ENCODE assay signal across 1 cellular context in the genomic region with DNA sequence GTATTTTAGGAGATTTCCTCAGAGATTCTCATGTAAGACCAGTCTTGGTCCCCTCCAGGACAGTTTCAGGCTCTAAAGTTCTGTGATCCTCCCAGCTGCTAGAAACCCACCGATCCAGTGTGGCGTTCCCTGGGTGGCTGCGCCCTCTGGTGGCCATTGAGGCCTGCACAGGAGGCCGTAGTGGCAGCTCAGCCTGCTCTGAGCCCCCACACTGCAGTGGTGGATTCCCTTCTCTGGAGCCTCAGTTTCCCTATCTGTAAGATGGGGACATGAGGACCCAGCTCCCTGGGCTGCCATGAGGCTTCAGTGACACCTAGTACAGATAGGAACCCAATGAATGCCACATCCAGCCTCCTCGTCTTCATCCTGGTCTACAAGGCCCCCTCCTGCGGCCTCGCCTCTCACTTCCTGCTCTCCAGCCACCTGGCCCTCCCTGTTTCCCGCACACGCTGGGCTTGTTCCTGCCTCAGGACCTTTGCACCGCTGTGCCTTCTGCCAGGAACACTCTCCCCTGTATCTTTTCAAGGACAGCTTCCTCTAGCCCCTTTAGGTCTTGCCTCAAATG.
TF ChIP-seq lines count a peak whose summit lies in the region.

No MANE protein-coding gene starts in this region.

TF ChIP-seq in HepG2, 621 proteins besides CTCF, POLR2A, EP300 and RAD21 (continued from another document and continues in another):
- TF ChIP-seq, protein P1, sequence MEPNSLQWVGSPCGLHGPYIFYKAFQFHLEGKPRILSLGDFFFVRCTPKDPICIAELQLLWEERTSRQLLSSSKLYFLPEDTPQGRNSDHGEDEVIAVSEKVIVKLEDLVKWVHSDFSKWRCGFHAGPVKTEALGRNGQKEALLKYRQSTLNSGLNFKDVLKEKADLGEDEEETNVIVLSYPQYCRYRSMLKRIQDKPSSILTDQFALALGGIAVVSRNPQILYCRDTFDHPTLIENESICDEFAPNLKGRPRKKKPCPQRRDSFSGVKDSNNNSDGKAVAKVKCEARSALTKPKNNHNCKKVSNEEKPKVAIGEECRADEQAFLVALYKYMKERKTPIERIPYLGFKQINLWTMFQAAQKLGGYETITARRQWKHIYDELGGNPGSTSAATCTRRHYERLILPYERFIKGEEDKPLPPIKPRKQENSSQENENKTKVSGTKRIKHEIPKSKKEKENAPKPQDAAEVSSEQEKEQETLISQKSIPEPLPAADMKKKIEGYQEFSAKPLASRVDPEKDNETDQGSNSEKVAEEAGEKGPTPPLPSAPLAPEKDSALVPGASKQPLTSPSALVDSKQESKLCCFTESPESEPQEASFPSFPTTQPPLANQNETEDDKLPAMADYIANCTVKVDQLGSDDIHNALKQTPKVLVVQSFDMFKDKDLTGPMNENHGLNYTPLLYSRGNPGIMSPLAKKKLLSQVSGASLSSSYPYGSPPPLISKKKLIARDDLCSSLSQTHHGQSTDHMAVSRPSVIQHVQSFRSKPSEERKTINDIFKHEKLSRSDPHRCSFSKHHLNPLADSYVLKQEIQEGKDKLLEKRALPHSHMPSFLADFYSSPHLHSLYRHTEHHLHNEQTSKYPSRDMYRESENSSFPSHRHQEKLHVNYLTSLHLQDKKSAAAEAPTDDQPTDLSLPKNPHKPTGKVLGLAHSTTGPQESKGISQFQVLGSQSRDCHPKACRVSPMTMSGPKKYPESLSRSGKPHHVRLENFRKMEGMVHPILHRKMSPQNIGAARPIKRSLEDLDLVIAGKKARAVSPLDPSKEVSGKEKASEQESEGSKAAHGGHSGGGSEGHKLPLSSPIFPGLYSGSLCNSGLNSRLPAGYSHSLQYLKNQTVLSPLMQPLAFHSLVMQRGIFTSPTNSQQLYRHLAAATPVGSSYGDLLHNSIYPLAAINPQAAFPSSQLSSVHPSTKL (CRISPR knock-in tag; IDR thresholded peaks at IDR 0.05), result peak; percentile 46; the same call in 1 of the 2 replicates
- TF ChIP-seq ZNF597 (CRISPR knock-in tag; IDR thresholded peaks at IDR 0.05), result 0 out of 2 replicates have a peak, but pooled peaks have one; percentile 31
- TF ChIP-seq RFX3 (CRISPR knock-in tag; IDR thresholded peaks at IDR 0.05), result no peak
- TF ChIP-seq ZMYM2 (CRISPR knock-in tag; IDR thresholded peaks at IDR 0.05), result peak; percentile 48; the same call in 1 of the 2 replicates
- no peak for TF ChIP-seq FOXM1 (CRISPR knock-in tag; IDR thresholded peaks at IDR 0.05)
- peak; percentile 82 for TF ChIP-seq IRF2 (CRISPR knock-in tag; IDR thresholded peaks at IDR 0.05)
- TF ChIP-seq PHF5A (CRISPR knock-in tag; IDR thresholded peaks at IDR 0.05; ENCODE audit: low read depth, unreplicated experiment), result peak; percentile 73
- TF ChIP-seq SMAD1 (CRISPR knock-in tag; IDR thresholded peaks at IDR 0.05; ENCODE audit: borderline replicate concordance, low read depth), result no peak
- no peak for TF ChIP-seq LBX2 (CRISPR knock-in tag; IDR thresholded peaks at IDR 0.05; ENCODE audit: borderline replicate concordance)
- no peak; the same call in 1 of the 2 replicates for TF ChIP-seq TEF (CRISPR knock-in tag; IDR thresholded peaks at IDR 0.05)
- peak; percentile 61 for TF ChIP-seq ZNF687 (CRISPR knock-in tag; IDR thresholded peaks at IDR 0.05)
- no peak for TF ChIP-seq CREB3 (CRISPR knock-in tag; IDR thresholded peaks at IDR 0.05)
- no peak for TF ChIP-seq TMF1 (CRISPR knock-in tag; IDR thresholded peaks at IDR 0.05; ENCODE audit: low read depth)
- no peak for TF ChIP-seq TCF12 (IDR thresholded peaks at IDR 0.05)
- no peak for TF ChIP-seq TCF12 (CRISPR knock-in tag; IDR thresholded peaks at IDR 0.05)
- TF ChIP-seq MBNL3 (CRISPR knock-in tag; conservative IDR thresholded peaks at IDR 0.05), result no peak
- TF ChIP-seq CHCHD3 (CRISPR knock-in tag; IDR thresholded peaks at IDR 0.05), result 0 out of 2 replicates have a peak, but pooled peaks have one; percentile 59
- TF ChIP-seq GLMP (CRISPR knock-in tag; IDR thresholded peaks at IDR 0.05; ENCODE audit: borderline replicate concordance), result no peak
- TF ChIP-seq ZNF766 (CRISPR knock-in tag; IDR thresholded peaks at IDR 0.05; ENCODE audit: borderline replicate concordance), result peak; percentile 54; the same call in 1 of the 2 replicates
- TF ChIP-seq, protein P2, sequence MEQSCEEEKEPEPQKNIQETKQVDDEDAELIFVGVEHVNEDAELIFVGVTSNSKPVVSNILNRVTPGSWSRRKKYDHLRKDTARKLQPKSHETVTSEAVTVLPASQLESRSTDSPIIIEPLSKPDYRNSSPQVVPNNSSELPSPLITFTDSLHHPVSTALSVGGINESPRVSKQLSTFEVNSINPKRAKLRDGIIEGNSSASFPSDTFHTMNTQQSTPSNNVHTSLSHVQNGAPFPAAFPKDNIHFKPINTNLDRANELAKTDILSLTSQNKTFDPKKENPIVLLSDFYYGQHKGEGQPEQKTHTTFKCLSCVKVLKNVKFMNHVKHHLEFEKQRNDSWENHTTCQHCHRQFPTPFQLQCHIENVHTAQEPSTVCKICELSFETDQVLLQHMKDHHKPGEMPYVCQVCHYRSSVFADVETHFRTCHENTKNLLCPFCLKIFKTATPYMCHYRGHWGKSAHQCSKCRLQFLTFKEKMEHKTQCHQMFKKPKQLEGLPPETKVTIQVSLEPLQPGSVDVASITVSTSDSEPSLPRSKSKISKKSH (CRISPR knock-in tag; IDR thresholded peaks at IDR 0.05; ENCODE audit: borderline replicate concordance), result peak; percentile 55; the same call in 1 of the 2 replicates
- TF ChIP-seq, protein P3, sequence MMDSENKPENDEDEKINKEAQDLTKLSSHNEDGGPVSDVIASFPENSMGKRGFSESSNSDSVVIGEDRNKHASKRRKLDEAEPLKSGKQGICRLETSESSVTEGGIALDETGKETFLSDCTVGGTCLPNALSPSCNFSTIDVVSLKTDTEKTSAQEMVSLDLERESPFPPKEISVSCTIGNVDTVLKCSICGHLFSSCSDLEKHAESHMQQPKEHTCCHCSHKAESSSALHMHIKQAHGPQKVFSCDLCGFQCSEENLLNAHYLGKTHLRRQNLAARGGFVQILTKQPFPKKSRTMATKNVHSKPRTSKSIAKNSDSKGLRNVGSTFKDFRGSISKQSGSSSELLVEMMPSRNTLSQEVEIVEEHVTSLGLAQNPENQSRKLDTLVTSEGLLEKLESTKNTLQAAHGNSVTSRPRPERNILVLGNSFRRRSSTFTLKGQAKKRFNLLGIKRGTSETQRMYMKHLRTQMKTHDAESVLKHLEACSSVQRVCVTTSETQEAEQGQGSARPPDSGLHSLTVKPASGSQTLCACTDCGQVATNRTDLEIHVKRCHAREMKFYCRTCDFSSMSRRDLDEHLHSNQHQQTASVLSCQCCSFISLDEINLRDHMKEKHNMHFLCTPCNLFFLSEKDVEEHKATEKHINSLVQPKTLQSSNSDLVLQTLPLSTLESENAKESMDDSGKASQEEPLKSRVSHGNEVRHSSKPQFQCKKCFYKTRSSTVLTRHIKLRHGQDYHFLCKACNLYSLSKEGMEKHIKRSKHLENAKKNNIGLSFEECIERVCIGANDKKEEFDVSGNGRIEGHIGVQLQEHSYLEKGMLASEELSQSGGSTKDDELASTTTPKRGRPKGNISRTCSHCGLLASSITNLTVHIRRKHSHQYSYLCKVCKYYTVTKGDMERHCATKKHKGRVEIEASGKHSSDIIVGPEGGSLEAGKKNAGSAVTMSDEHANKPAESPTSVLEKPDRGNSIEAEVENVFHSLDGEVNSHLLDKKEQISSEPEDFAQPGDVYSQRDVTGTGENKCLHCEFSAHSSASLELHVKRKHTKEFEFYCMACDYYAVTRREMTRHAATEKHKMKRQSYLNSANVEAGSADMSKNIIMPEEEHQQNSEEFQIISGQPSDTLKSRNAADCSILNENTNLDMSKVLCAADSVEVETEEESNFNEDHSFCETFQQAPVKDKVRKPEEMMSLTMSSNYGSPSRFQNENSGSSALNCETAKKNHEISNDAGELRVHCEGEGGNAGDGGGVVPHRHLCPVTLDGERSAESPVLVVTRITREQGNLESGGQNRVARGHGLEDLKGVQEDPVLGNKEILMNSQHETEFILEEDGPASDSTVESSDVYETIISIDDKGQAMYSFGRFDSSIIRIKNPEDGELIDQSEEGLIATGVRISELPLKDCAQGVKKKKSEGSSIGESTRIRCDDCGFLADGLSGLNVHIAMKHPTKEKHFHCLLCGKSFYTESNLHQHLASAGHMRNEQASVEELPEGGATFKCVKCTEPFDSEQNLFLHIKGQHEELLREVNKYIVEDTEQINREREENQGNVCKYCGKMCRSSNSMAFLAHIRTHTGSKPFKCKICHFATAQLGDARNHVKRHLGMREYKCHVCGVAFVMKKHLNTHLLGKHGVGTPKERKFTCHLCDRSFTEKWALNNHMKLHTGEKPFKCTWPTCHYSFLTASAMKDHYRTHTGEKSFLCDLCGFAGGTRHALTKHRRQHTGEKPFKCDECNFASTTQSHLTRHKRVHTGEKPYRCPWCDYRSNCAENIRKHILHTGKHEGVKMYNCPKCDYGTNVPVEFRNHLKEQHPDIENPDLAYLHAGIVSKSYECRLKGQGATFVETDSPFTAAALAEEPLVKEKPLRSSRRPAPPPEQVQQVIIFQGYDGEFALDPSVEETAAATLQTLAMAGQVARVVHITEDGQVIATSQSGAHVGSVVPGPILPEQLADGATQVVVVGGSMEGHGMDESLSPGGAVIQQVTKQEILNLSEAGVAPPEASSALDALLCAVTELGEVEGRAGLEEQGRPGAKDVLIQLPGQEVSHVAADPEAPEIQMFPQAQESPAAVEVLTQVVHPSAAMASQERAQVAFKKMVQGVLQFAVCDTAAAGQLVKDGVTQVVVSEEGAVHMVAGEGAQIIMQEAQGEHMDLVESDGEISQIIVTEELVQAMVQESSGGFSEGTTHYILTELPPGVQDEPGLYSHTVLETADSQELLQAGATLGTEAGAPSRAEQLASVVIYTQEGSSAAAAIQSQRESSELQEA (CRISPR knock-in tag; IDR thresholded peaks at IDR 0.05; ENCODE audit: not compliant biosample characterization), result no peak
- TF ChIP-seq ZKSCAN1 (IDR thresholded peaks at IDR 0.05; ENCODE audit: low read length), result peak; percentile 57; the same call in 1 of the 2 replicates
- no peak for TF ChIP-seq RFX1 (IDR thresholded peaks at IDR 0.05)
